In the genomic region with DNA sequence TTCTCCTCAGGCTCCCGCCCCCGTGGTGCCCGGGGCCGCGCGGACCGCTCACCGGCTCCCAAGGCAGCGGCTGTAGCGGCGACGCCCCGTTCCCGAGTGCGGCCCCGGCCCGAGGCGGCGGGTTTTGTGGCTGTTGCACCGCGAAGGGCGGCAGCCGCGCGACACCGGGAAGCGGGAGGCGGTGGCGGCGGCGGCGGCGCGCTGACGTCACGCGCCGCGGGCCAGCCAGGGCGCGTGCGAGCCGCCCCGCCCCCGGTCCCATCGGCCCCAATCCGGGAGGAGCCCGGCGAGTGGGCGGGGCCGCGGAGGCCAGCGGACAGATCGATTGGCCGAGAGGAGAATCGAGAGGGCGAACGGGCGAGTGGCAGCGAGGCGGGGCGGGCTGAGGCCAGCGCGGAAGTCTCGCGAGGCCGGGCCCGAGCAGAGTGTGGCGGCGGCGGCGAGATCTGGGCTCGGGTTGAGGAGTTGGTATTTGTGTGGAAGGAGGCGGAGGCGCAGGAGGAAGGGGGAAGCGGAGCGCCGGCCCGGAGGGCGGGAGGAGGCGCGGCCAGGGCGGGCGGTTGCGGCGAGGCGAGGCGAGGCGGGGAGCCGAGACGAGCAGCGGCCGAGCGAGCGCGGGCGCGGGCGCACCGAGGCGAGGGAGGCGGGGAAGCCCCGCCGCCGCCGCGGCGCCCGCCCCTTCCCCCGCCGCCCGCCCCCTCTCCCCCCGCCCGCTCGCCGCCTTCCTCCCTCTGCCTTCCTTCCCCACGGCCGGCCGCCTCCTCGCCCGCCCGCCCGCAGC, we compare ENCODE assay signal across 8 cellular contexts. TPM values are rescaled to one million over a fixed set of nuclear protein-coding genes. Genes with fewer than 3 reads are reported as not detected.
A peak's percentile ranks its signal among the peaks of the same experiment; 100 is the strongest.
DNase-seq lines count a peak whose midpoint lies in the region; ATAC-seq, FAIRE-seq and TF ChIP-seq lines count a peak whose summit lies in the region.

YY1 (plus strand) TSS at position 726 of the 781 bp plus-strand sequence. CDS start 101 bp downstream, outside the sequence.

- H3K4me2 ChIP-seq in HepG2 (ENCODE audit: low read depth, low read length): peak within 1 kb of the TSS; percentile 81

- WGBS in HepG2 (ENCODE audit: low lambda C conversion rate): under 1% methylated on average over 22 of the region's 123 CpGs

- no peak for TF ChIP-seq CTCF in HepG2 (CRISPR knock-in tag; IDR thresholded peaks at IDR 0.05)

- intact Hi-C loops in HepG2 (cut with micrococcal nuclease; ENCODE audit: unreplicated experiment): no loop called here

- H3K4me1 ChIP-seq in HepG2 (ENCODE audit: insufficient read depth, low read length): peaks cover 60% of the 10 kb centered on the region

- DNase-seq in CD1c-positive myeloid dendritic cell (ENCODE audit: extremely low spot score) (peak; percentile 100), NCI-H748 treated with DMSO at 0.1 percent for 48 hours (lab: John Stamatoyannopoulos, UW) (peak; percentile 97), dedifferentiated amniotic fluid mesenchymal stem cell (ENCODE audit: extremely low spot score) (peak; percentile 97), HepG2 (ENCODE audit: low spot score) (peak; percentile 93)
- DNase-seq in activated CD4-positive, alpha-beta T cell treated with anti-CD3 and anti-CD28 coated beads, Interleukin-2, amount 50 U/mL, for 24 hours (ENCODE audit: low read depth in 1 of 2, low spot score in 1 of 2): peak; percentile 98 to 99
- DNase-seq in stimulated activated CD4-positive, alpha-beta T cell treated with anti-CD3 and anti-CD28 coated beads, Interleukin-2, amount 100 ng/mL, for 48 hours: peak; percentile 99 to 100

- no peaks in the 10 kb centered on the region; a peak in 1 of 5 replicates for H3K27me3 ChIP-seq in HepG2 (ENCODE audit: control insufficient read depth in 1 of 2, insufficient read depth in 2 of 2, low read length in 2 of 2)

- no peak within 1 kb of the TSS for H2AFZ ChIP-seq in HepG2 (ENCODE audit: low read length)

- peaks cover 48% of the 10 kb centered on the region for H4K20me1 ChIP-seq in HepG2 (ENCODE audit: insufficient read depth, low read length)

- H3K9me3 ChIP-seq in HepG2 (ENCODE audit: low read length): no peaks in the 10 kb centered on the region

- H3K9ac ChIP-seq in HepG2 (ENCODE audit: insufficient read depth, low read depth, low read length): peak within 1 kb of the TSS; percentile 96

- ATAC-seq in GM19397 (IDR thresholded peaks at IDR 0.05; ENCODE audit: unreplicated experiment) (peak; percentile 75), HG03565 (IDR thresholded peaks at IDR 0.05; ENCODE audit: unreplicated experiment) (peak; percentile 58), HepG2 (peak; percentile 87)

- BruUV-seq in HepG2 (replicated peaks; lab: Mats Ljungman, UMichigan): no TSS peak

- peaks cover 82% of the 10 kb centered on the region for H3K79me2 ChIP-seq in HepG2 (ENCODE audit: insufficient read depth, low read length)

- in situ Hi-C loops in HepG2 (cut with HindIII; ENCODE audit: extremely low pct_ligation_motif_present, low pct_unique_long_range_greater_than_20kb): no loop called here

- 0 out of 4 replicates have a peak, but pooled peaks of 1 of the 2 experiments have one; percentile 9 for TF ChIP-seq EP300 in HepG2 (IDR thresholded peaks at IDR 0.05; ENCODE audit: low read depth in 2 of 2, low read length in 2 of 2)
- TF ChIP-seq EP300 in HepG2 (CRISPR knock-in tag; IDR thresholded peaks at IDR 0.05; ENCODE audit: borderline replicate concordance): no peak

- POLR2A ChIA-PET in HepG2 (lab: Yijun Ruan, JAX): interaction anchor here (1.6 to 6.6 kb wide), 2 partner anchors 16 to 24 kb away, joined by 8 to 64 read pairs; no protein-coding TSS in a partner anchor

- H3K27ac ChIP-seq in HepG2 (ENCODE audit: extremely low read length, insufficient read depth, low read length): peak within 1 kb of the TSS; percentile 96

- CTCF ChIA-PET in HepG2 (lab: Yijun Ruan, JAX; ENCODE audit: low intra/inter-chr PET ratio, low total read pairs): no interaction called here

- FAIRE-seq in HepG2 (lab: Jason Lieb, UNC): no peak

- TF ChIP-seq RAD21 in HepG2 (CRISPR knock-in tag; IDR thresholded peaks at IDR 0.05): no peak; the same call in 1 of the 2 replicates

- peak in 1 of 2 experiments; percentile 64; a peak in 3 of 4 replicates for TF ChIP-seq POLR2A in HepG2 (IDR thresholded peaks at IDR 0.05; ENCODE audit: insufficient read depth in 1 of 2, low read depth in 2 of 2, low read length in 2 of 2)

- 0 out of 5 replicates have a peak, but pooled peaks cover 0 to 4% of the 10 kb centered on the region in 2 experiments for H3K36me3 ChIP-seq in HepG2 (replicated peaks in 1 of 2; ENCODE audit: control insufficient read depth in 1 of 2, insufficient read depth in 2 of 2, low read length in 2 of 2)

- peak within 1 kb of the TSS; percentile 94 to 98 (median 96) for H3K4me3 ChIP-seq in HepG2 (replicated peaks in 1 of 3; ENCODE audit: insufficient read depth in 1 of 3, low read depth in 2 of 3, low read length in 3 of 3)

TF ChIP-seq in HepG2, 621 proteins besides CTCF, POLR2A, EP300 and RAD21 (continues in another document):
- TF ChIP-seq KDM2A (CRISPR knock-in tag; IDR thresholded peaks at IDR 0.05; ENCODE audit: borderline replicate concordance, low read depth): peak; percentile 70; the same call in 1 of the 2 replicates
- TF ChIP-seq, protein P1, sequence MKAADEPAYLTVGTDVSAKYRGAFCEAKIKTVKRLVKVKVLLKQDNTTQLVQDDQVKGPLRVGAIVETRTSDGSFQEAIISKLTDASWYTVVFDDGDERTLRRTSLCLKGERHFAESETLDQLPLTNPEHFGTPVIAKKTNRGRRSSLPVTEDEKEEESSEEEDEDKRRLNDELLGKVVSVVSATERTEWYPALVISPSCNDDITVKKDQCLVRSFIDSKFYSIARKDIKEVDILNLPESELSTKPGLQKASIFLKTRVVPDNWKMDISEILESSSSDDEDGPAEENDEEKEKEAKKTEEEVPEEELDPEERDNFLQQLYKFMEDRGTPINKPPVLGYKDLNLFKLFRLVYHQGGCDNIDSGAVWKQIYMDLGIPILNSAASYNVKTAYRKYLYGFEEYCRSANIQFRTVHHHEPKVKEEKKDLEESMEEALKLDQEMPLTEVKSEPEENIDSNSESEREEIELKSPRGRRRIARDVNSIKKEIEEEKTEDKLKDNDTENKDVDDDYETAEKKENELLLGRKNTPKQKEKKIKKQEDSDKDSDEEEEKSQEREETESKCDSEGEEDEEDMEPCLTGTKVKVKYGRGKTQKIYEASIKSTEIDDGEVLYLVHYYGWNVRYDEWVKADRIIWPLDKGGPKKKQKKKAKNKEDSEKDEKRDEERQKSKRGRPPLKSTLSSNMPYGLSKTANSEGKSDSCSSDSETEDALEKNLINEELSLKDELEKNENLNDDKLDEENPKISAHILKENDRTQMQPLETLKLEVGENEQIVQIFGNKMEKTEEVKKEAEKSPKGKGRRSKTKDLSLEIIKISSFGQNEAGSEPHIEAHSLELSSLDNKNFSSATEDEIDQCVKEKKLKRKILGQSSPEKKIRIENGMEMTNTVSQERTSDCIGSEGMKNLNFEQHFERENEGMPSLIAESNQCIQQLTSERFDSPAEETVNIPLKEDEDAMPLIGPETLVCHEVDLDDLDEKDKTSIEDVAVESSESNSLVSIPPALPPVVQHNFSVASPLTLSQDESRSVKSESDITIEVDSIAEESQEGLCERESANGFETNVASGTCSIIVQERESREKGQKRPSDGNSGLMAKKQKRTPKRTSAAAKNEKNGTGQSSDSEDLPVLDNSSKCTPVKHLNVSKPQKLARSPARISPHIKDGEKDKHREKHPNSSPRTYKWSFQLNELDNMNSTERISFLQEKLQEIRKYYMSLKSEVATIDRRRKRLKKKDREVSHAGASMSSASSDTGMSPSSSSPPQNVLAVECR (CRISPR knock-in tag; IDR thresholded peaks at IDR 0.05; ENCODE audit: borderline replicate concordance): peak; percentile 41; the same call in 1 of the 2 replicates
- TF ChIP-seq ARID2 (CRISPR knock-in tag; IDR thresholded peaks at IDR 0.05; ENCODE audit: borderline replicate concordance): no peak
- no peak for TF ChIP-seq ELF4 (CRISPR knock-in tag; IDR thresholded peaks at IDR 0.05; ENCODE audit: borderline replicate concordance)
- TF ChIP-seq ZNF282 (IDR thresholded peaks at IDR 0.05; ENCODE audit: partially characterized antibody): no peak
- TF ChIP-seq ZNF850 (CRISPR knock-in tag; conservative IDR thresholded peaks at IDR 0.05): no peak
- TF ChIP-seq LBX2 (CRISPR knock-in tag; IDR thresholded peaks at IDR 0.05; ENCODE audit: borderline replicate concordance): no peak

RNA-seq across cellular contexts. Expression of gene YY1, which starts in this region (rescaled TPM):
- total RNA-seq in HepG2 (2016; rRNA removed; fragmentation: Illumina TruSeq; extraction: Trizol): 62.8 and 68.1 TPM in 2 replicates
- 18.9 and 19.0 TPM in 2 replicates for total RNA-seq in HepG2 (2016; cell fraction: cytosol; rRNA removed; fragmentation: Illumina TruSeq; extraction: Trizol; ENCODE audit: low read depth)
- 58.6 and 68.6 TPM in 2 replicates for total RNA-seq in HepG2 (2016; cell fraction: insoluble cytoplasmic fraction; rRNA removed; fragmentation: Illumina TruSeq; extraction: Trizol)
- 65.4 and 80.0 TPM in 2 replicates for total RNA-seq in HepG2 (2016; cell fraction: membrane; rRNA removed; fragmentation: Illumina TruSeq; extraction: Trizol)
- total RNA-seq in HepG2 (2016; cell fraction: nucleus; rRNA removed; fragmentation: Illumina TruSeq; extraction: Trizol): 38.0 and 40.7 TPM in 2 replicates
- 23.9 and 29.4 TPM in 2 replicates for polyA plus RNA-seq in HepG2 (2011; rRNA removed)
- 13.8 and 18.5 TPM in 2 replicates for polyA plus RNA-seq in HepG2 (2011; cell fraction: cytosol; rRNA removed)
- 23.8 and 24.4 TPM in 2 replicates for polyA plus RNA-seq in HepG2 (2011; cell fraction: nucleus; rRNA removed)
- polyA plus RNA-seq in HepG2 (2012): 43.4 and 54.0 TPM in 2 replicates
- polyA plus RNA-seq in HepG2 (2016; cell fraction: cytosol; fragmentation: Illumina TruSeq; extraction: Trizol; ENCODE audit: low read depth): 29.1 and 32.3 TPM in 2 replicates
- 93.6 and 111 TPM in 2 replicates for polyA plus RNA-seq in HepG2 (2016; cell fraction: insoluble cytoplasmic fraction; fragmentation: Illumina TruSeq; extraction: Trizol; ENCODE audit: low read depth)
- 65.2 and 73.0 TPM in 2 replicates for polyA plus RNA-seq in HepG2 (2016; cell fraction: membrane; fragmentation: Illumina TruSeq; extraction: Trizol; ENCODE audit: low read depth)
- polyA plus RNA-seq in HepG2 (2016; cell fraction: nucleus; fragmentation: Illumina TruSeq; extraction: Trizol; ENCODE audit: insufficient read depth, low read depth): 82.8 and 91.4 TPM in 2 replicates
- 24.4 and 42.6 TPM in 2 replicates for polyA minus RNA-seq in HepG2 (2011; rRNA and poly(A)+ RNA removed; ENCODE audit: low replicate concordance)
- 17.8 and 23.1 TPM in 2 replicates for polyA minus RNA-seq in HepG2 (2011; cell fraction: cytosol; rRNA and poly(A)+ RNA removed)
- polyA minus RNA-seq in HepG2 (2011; cell fraction: nucleus; rRNA and poly(A)+ RNA removed): 36.4 and 41.8 TPM in 2 replicates

Comparison
In these comparisons a context has a peak if more than half of its experiments do, and no peak if none do; other contexts are left out.
1. Peak in every context shown above with its lines: DNase-seq, ATAC-seq, H3K4me3 ChIP-seq and H3K27ac ChIP-seq.